ENCODE assay signal across 18 cellular contexts in genomic region chr5:33235824-33236223, GRCh38.
A peak's percentile ranks its signal among the peaks of the same experiment; 100 is the strongest.
DNase-seq lines count a peak whose midpoint lies in the region; ATAC-seq and FAIRE-seq lines count a peak whose summit lies in the region.
"Had no signal": no experiment of that assay in that cellular context is flagged by ENCODE, and none has a peak within 500 bp of the region (broad histone marks: within the 10 kb centered on the region; RNA-seq: fewer than 3 reads in every experiment).

No MANE protein-coding gene starts in this region.

- no peak overlapping the region for H4K8ac ChIP-seq in neuronal stem cell (ENCODE audit: low read depth, low read length)

- no peak overlapping the region for H3K14ac ChIP-seq in neuronal stem cell (ENCODE audit: low read length)

- H2BK12ac ChIP-seq in neuronal stem cell (ENCODE audit: low read length): no peak overlapping the region

- no peak overlapping the region for H3K18ac ChIP-seq in neuronal stem cell (ENCODE audit: low read length)

- H3K36me3 Mint-ChIP-seq in effector memory CD8-positive, alpha-beta T cell (ENCODE audit: insufficient read depth): no peaks in the 10 kb centered on the region
- H3K36me3 Mint-ChIP-seq: activated naive CD4-positive, alpha-beta T cell treated with anti-CD3 and anti-CD28 coated beads, Interleukin-2, amount 50 U/mL, for 24 hours; WTC11 had no signal

- H2BK120ac ChIP-seq in neuronal stem cell (ENCODE audit: low read depth, low read length): no peak overlapping the region

- H3K4me3 ChIP-seq in neuronal stem cell (ENCODE audit: low read length in 2 of 2): no peak overlapping the region
- H3K4me3 ChIP-seq: HAP-1, SJCRH30, thyroid gland had no signal

- no peaks in the 10 kb centered on the region for H3K4me1 ChIP-seq in neuronal stem cell (ENCODE audit: control insufficient read depth in 2 of 2, insufficient read depth in 1 of 2, low read depth in 1 of 2, low read length in 2 of 2)
- H3K4me1 ChIP-seq: HAP-1, thyroid gland had no signal

- H3K36me3 ChIP-seq in neuronal stem cell (replicated peaks in 1 of 2; ENCODE audit: control insufficient read depth in 2 of 2, insufficient read depth in 2 of 2, low read length in 2 of 2): no peaks in the 10 kb centered on the region
- H3K36me3 ChIP-seq: HAP-1, SJCRH30, thyroid gland had no signal

- no peak overlapping the region for H3K4ac ChIP-seq in neuronal stem cell (ENCODE audit: low read length)

- no peak overlapping the region for H3K23ac ChIP-seq in neuronal stem cell (ENCODE audit: low read depth, low read length, poor library complexity)

- H3K79me1 ChIP-seq in neuronal stem cell (ENCODE audit: low read depth, low read length): no peaks in the 10 kb centered on the region

- H2BK5ac ChIP-seq in neuronal stem cell (ENCODE audit: low read length): no peak overlapping the region

- FAIRE-seq in HTR-8/SVneo (lab: Jason Lieb, UNC): no peak
- FAIRE-seq: islet of Langerhans had no signal

- H3K9ac ChIP-seq in neuronal stem cell (ENCODE audit: low read depth, low read length, poor library complexity): no peak overlapping the region

- peak overlapping the region in 1 of 2 donors; percentile 75 for H3K27ac Mint-ChIP-seq in effector memory CD8-positive, alpha-beta T cell
- H3K27ac Mint-ChIP-seq: activated naive CD4-positive, alpha-beta T cell treated with anti-CD3 and anti-CD28 coated beads, Interleukin-2, amount 50 U/mL, for 24 hours; WTC11 had no signal

- H3K9me3 ChIP-seq in neuronal stem cell (replicated peaks in 1 of 2; ENCODE audit: control insufficient read depth in 2 of 2, insufficient read depth in 1 of 2, low read depth in 1 of 2, low read length in 2 of 2): no peaks in the 10 kb centered on the region
- H3K9me3 ChIP-seq: HAP-1, SJCRH30, thyroid gland had no signal

- H3K27ac ChIP-seq in neuronal stem cell (replicated peaks; ENCODE audit: low read length): no peak overlapping the region
- H3K27ac ChIP-seq: SJCRH30, thyroid gland had no signal

- no peak overlapping the region for H2AK5ac ChIP-seq in neuronal stem cell (ENCODE audit: low read depth, low read length)

- H3K4me1 Mint-ChIP-seq in effector memory CD8-positive, alpha-beta T cell (ENCODE audit: low read depth in 2 of 2): peaks cover 0 to 8% of the 10 kb centered on the region in 2 donors
- H3K4me1 Mint-ChIP-seq: WTC11 had no signal

- H4K91ac ChIP-seq in neuronal stem cell (ENCODE audit: low read depth, low read length, poor library complexity): no peak overlapping the region

- H3K9me3 Mint-ChIP-seq in effector memory CD8-positive, alpha-beta T cell: peaks cover 0 to 2% of the 10 kb centered on the region in 2 donors
- H3K9me3 Mint-ChIP-seq: activated naive CD4-positive, alpha-beta T cell treated with anti-CD3 and anti-CD28 coated beads, Interleukin-2, amount 50 U/mL, for 24 hours; WTC11 had no signal

- H3K27me3 ChIP-seq in neuronal stem cell (ENCODE audit: control insufficient read depth in 3 of 3, insufficient read depth in 3 of 3, low read depth in 1 of 3, low read length in 3 of 3): no peaks in the 10 kb centered on the region
- H3K27me3 ChIP-seq: SJCRH30, thyroid gland had no signal

- no peak overlapping the region for H2BK15ac ChIP-seq in neuronal stem cell (ENCODE audit: low read length)

- ATAC-seq in GM19468 (IDR thresholded peaks at IDR 0.05; ENCODE audit: extremely low read depth, unreplicated experiment) (peak; percentile 75), HG03378 (IDR thresholded peaks at IDR 0.05; ENCODE audit: unreplicated experiment) (peak; percentile 57)
- ATAC-seq in effector memory CD8-positive, alpha-beta T cell (replicated peaks): peak; percentile 64
- ATAC-seq: right cardiac atrium, WTC11 had no signal

- peak; percentile 37 for DNase-seq in NOMO-1 treated with DMSO at 0.1 percent for 48 hours (lab: John Stamatoyannopoulos, UW; ENCODE audit: unreplicated experiment)
- no peak for DNase-seq in NOMO-1 treated with dmso at 0.1 percent for 144 hours (lab: John Stamatoyannopoulos, UW; ENCODE audit: unreplicated experiment)
- no peak for DNase-seq in effector memory CD8-positive, alpha-beta T cell
- DNase-seq in HTR-8/SVneo (ENCODE audit: insufficient read length, low spot score): no peak
- DNase-seq in NCI-H2171 (lab: John Stamatoyannopoulos, UW): no peak
- no peak for DNase-seq in neuronal stem cell (ENCODE audit: low spot score)
- DNase-seq: DMS79, NCI-H1048, NCI-H524 treated with DMSO at 0.1 percent for 48 hours, right cardiac atrium, SJCRH30, thyroid gland had no signal

- H2AFZ ChIP-seq in neuronal stem cell (ENCODE audit: low read length): no peak overlapping the region

- H3K4me2 ChIP-seq in neuronal stem cell (ENCODE audit: insufficient read depth, low read length, poor library complexity, severe bottlenecking): no peak overlapping the region

- H3K4me3 Mint-ChIP-seq in effector memory CD8-positive, alpha-beta T cell: peak overlapping the region in 1 of 2 donors; percentile 26
- H3K4me3 Mint-ChIP-seq: activated naive CD4-positive, alpha-beta T cell treated with anti-CD3 and anti-CD28 coated beads, Interleukin-2, amount 50 U/mL, for 24 hours; WTC11 had no signal

- no CpG with 5 or more reads among the region's 4 CpGs for WGBS in neuronal stem cell (ENCODE audit: extremely low coverage in 2 of 2, insufficient read length in 2 of 2, insufficient replicate concordance in 1 of 2), 2 donors

- no peaks in the 10 kb centered on the region for H3K27me3 Mint-ChIP-seq in effector memory CD8-positive, alpha-beta T cell
